Comparison of ENCODE assay signal across 9 cellular contexts in the genomic region with DNA sequence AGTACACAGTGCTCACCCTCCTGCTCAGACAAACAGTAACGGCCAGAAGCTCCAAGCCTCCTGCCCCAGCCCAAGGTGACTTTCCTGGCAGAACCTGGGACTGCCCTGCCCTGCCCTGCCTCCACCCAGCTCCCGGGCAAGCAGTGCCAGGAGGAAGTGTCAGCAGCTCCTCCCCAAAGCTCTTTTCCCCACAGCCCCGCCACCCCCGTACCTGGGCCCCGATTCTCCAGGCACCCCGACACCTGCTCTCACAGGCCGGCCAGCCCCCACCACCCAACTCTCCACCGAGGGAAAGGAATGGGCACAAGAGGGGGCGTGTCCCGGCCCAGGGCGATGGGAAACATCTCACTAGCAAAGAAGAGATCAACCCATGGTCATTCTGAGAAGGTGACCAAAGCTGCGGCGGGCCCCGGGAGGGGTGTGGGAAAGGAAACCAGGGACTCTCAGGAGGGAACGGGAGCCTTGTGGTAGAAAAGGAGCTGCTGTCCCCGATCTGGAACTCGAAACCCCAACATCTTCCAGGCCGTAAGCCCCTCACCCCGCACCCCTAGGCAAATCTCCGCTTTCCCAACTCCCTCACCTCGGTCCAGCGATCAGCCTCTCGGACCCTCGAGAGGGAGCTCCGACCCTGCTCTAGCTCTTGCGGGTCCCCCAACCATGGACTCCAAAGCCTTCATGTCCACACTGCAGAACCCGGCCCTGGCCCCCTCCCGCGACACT. TPM values are rescaled to one million over a fixed set of nuclear protein-coding genes. Genes with fewer than 3 reads are reported as not detected.
DNase-seq lines count a peak whose midpoint lies in the region; ATAC-seq, FAIRE-seq and TF ChIP-seq lines count a peak whose summit lies in the region.
"Had no signal": no experiment of that assay in that cellular context is flagged by ENCODE, and none has a peak within 500 bp of the region (broad histone marks: within the 10 kb centered on the region; RNA-seq: fewer than 3 reads in every experiment).

No MANE protein-coding gene starts in this region.

- TF ChIP-seq CTCF in D721Med (IDR thresholded peaks at IDR 0.05; ENCODE audit: insufficient read depth, missing control alignments), result peak; percentile 4
- TF ChIP-seq CTCF in RWPE1 (conservative IDR thresholded peaks at IDR 0.05; ENCODE audit: low read depth), result no peak
- TF ChIP-seq CTCF in foreskin keratinocyte (conservative IDR thresholded peaks at IDR 0.05), result no peak

- no peak for ATAC-seq in foreskin keratinocyte
- no peak for ATAC-seq in GM21619 (IDR thresholded peaks at IDR 0.05; ENCODE audit: unreplicated experiment)

- H3K9me3 ChIP-seq in trophoblast cell (ENCODE audit: insufficient read depth, low read depth, low read length), result no peaks in the 10 kb centered on the region

- peak overlapping the region; percentile 24 for H4K12ac ChIP-seq in trophoblast cell (ENCODE audit: low read depth, low read length)

- no peak overlapping the region for H2BK12ac ChIP-seq in trophoblast cell (ENCODE audit: low read length)

- peaks cover 21 to 23% of the 10 kb centered on the region in 2 experiments for H3K36me3 ChIP-seq in trophoblast cell (ENCODE audit: control insufficient read depth in 1 of 2, insufficient read depth in 2 of 2, low read length in 2 of 2)

- H3K18ac ChIP-seq in trophoblast cell (ENCODE audit: low read length), result peak overlapping the region; percentile 74

- no peaks in the 10 kb centered on the region for H3K27me3 ChIP-seq in foreskin keratinocyte
- H3K27me3 ChIP-seq in trophoblast cell (ENCODE audit: insufficient read depth, low read length), result no peaks in the 10 kb centered on the region

- peak overlapping the region; percentile 64 for H3K4me2 ChIP-seq in trophoblast cell (ENCODE audit: low read length)

- peak overlapping the region; percentile 90 for H2BK5ac ChIP-seq in trophoblast cell (ENCODE audit: low read depth, low read length, poor library complexity)

- H2BK120ac ChIP-seq in trophoblast cell (ENCODE audit: insufficient read depth, low read length, poor library complexity), result peak overlapping the region; percentile 79

- peak overlapping the region; percentile 90 for H3K14ac ChIP-seq in trophoblast cell (ENCODE audit: low read length)

- DNase-seq in D721Med (ENCODE audit: insufficient read length, low spot score), result no peak
- DNase-seq in RWPE1 (ENCODE audit: low spot score), result peak; percentile 53
- no peak for DNase-seq in foreskin keratinocyte
- peak in 1 of 2 donors; percentile 38 for DNase-seq in trophoblast cell
- DNase-seq in H4 (ENCODE audit: low spot score), result no peak
- no peak for DNase-seq in T-helper 1 cell
- DNase-seq in NCI-H2196 treated with DMSO at 0.1 percent for 48 hours (lab: John Stamatoyannopoulos, UW; ENCODE audit: unreplicated experiment), result no peak
- DNase-seq: cerebellar nuclear complex had no signal

- H3K23ac ChIP-seq in trophoblast cell (ENCODE audit: low read length), result no peak overlapping the region

- H2AFZ ChIP-seq in trophoblast cell (ENCODE audit: insufficient read depth, low read length, poor library complexity), result peak overlapping the region; percentile 19

- H3K9ac ChIP-seq in trophoblast cell (ENCODE audit: low read length), result peak overlapping the region; percentile 86

- H3K79me2 ChIP-seq in trophoblast cell (ENCODE audit: control insufficient read depth, insufficient read depth, low read length, poor library complexity), result peaks cover 75% of the 10 kb centered on the region

- POLR2A ChIA-PET in RWPE1 (lab: Yijun Ruan, JAX; ENCODE audit: low non-redundant PET), result interaction anchor here (0.5 to 2.0 kb wide), 4 partner anchors 16 to 83 kb away, joined by 3 to 9 read pairs (median 4); no protein-coding TSS in a partner anchor

- peak overlapping the region; percentile 80 for H4K91ac ChIP-seq in trophoblast cell (ENCODE audit: low read depth, low read length)

- H3K4me3 ChIP-seq in trophoblast cell (ENCODE audit: low read depth, low read length), result peak overlapping the region; percentile 89

- peak overlapping the region; percentile 21 for H2AK5ac ChIP-seq in trophoblast cell (ENCODE audit: low read length)

- peaks cover 22% of the 10 kb centered on the region for H3K4me1 ChIP-seq in foreskin keratinocyte
- H3K4me1 ChIP-seq in trophoblast cell (ENCODE audit: control insufficient read depth in 1 of 2, insufficient read depth in 2 of 2, low read length in 2 of 2), result peaks cover 79% of the 10 kb centered on the region in 2 experiments

- H3K4ac ChIP-seq in trophoblast cell (ENCODE audit: low read depth, low read length), result peak overlapping the region; percentile 98

- H4K8ac ChIP-seq in trophoblast cell (ENCODE audit: low read depth, low read length), result peak overlapping the region; percentile 55

- CTCF ChIA-PET in RWPE1 (lab: Yijun Ruan, JAX), result interaction anchor here (0.5 to 2.5 kb wide), 5 partner anchors 14 to 129 kb away, joined by 3 to 14 read pairs (median 4); no protein-coding TSS in a partner anchor

- no peak for FAIRE-seq in D721Med (lab: Jason Lieb, UNC)

- WGBS in trophoblast cell (ENCODE audit: extremely low coverage, insufficient coverage, insufficient read length), result no CpG with 5 or more reads among the region's 29 CpGs

- H3K79me1 ChIP-seq in trophoblast cell (ENCODE audit: low read length), result peaks cover 70% of the 10 kb centered on the region

- peak overlapping the region; percentile 98 for H3K27ac ChIP-seq in RWPE1
- H3K27ac ChIP-seq in foreskin keratinocyte, result peak overlapping the region; percentile 82
- peak overlapping the region; percentile 95 for H3K27ac ChIP-seq in trophoblast cell (ENCODE audit: low read depth, low read length)

RNA-seq across cellular contexts. Expression of a gene that starts 1.2 kb away (rescaled TPM):
- 78.2 and 80.5 TPM in 2 replicates for total RNA-seq in foreskin keratinocyte
- 71.8 and 72.2 TPM in 2 replicates for polyA plus RNA-seq in foreskin keratinocyte
- polyA plus RNA-seq in trophoblast cell (2013), result 200 and 201 TPM in 2 replicates
- 12.9 and 19.6 TPM in 2 replicates for total RNA-seq in H4 (2014; rRNA removed; shearing (Covaris generic))

RNA-seq across cellular contexts. Expression of a gene that starts 31.5 kb away (rescaled TPM):
- total RNA-seq in foreskin keratinocyte, result not detected in 2 replicates
- polyA plus RNA-seq in foreskin keratinocyte, result not detected in 2 replicates
- 0.15 TPM in 1 of 2 replicates, not detected in the other for polyA plus RNA-seq in trophoblast cell (2013)
- total RNA-seq in H4 (2014; rRNA removed; shearing (Covaris generic)), result not detected in 2 replicates

RNA-seq across cellular contexts. Expression of a gene that starts 43.3 kb away (rescaled TPM):
- not detected in 2 replicates for total RNA-seq in foreskin keratinocyte
- not detected in 2 replicates for polyA plus RNA-seq in foreskin keratinocyte
- 0.37 and 0.41 TPM in 2 replicates for polyA plus RNA-seq in trophoblast cell (2013)
- not detected in 2 replicates for total RNA-seq in H4 (2014; rRNA removed; shearing (Covaris generic))
